ENCODE assay signal across 2 cellular contexts in the genomic region with DNA sequence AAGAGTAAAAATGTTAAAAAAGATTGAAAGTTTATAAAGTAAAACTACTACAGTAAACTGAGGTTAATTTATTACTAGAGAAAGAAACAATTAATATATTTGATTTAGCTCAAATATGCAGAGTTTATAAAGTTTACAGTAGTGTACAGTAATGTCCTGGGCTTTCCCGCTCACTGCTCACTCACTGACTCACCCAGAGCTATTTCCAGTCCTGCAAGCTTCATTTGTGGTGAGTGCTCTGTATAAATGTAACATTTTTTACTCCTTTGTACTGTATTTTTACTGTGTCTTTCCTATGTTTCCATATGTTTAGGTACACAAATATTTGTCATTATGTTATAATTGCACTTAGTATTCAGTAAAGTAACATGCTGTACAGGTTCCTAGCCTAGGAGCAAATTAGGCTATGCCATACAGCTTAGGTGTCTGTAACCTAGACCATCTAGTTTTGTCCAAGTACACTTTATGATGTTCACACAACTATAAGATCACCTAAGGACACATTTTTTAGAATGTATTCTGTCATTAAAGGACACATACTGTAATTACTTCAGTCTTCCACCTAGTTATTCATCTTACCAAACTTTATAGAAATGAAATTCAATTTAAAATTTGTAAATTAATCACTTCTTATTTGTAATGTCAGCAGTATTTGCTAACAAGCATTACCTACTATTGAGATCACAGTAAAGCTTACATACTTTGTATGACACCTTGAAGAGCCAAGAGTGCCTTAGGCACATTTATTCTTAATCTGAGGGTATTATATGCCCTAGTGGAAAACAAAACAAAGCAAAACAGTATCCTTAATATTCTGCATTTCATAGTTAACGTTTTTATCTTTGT.
TF ChIP-seq lines count a peak whose summit lies in the region.

No MANE protein-coding gene starts in this region.

TF ChIP-seq in GM12878, 131 proteins besides CTCF, POLR2A, EP300 and RAD21:
- TF ChIP-seq ZNF24 (IDR thresholded peaks at IDR 0.05) (no peak), CHD1 (IDR thresholded peaks at IDR 0.05; ENCODE audit: low read depth, low read length) (no peak)
TF ChIP-seq in GM12878: peak in this region for 0.

TF ChIP-seq in HEK293T, 16 proteins besides CTCF, POLR2A, EP300 and RAD21:
- TF ChIP-seq SP1 (IDR thresholded peaks at IDR 0.05) (no peak), BHLHE40 (IDR thresholded peaks at IDR 0.05; ENCODE audit: borderline replicate concordance) (no peak), LEF1 (IDR thresholded peaks at IDR 0.05; ENCODE audit: borderline replicate concordance) (no peak), L3MBTL2 (conservative IDR thresholded peaks at IDR 0.05) (no peak)
